In genomic region chr11:60971520-60971919, GRCh38 we compare ENCODE assay signal across 12 cellular contexts. TPM values are rescaled to one million over a fixed set of nuclear protein-coding genes. Genes with fewer than 3 reads are reported as not detected.
DNase-seq lines count a peak whose midpoint lies in the region; ATAC-seq and TF ChIP-seq lines count a peak whose summit lies in the region.
"Had no signal": no experiment of that assay in that cellular context is flagged by ENCODE, and none has a peak within 500 bp of the region (broad histone marks: within the 10 kb centered on the region; RNA-seq: fewer than 3 reads in every experiment).

Gene CD6 (plus strand): TSS chr11:60971680. CDS start chr11:60971866, 186 bp downstream.

- peaks cover 25% of the 10 kb centered on the region for H3K27me3 ChIP-seq in BLaER1

- intact Hi-C loops in natural killer cell (cut with micrococcal nuclease): loop anchor here (2.0 kb wide), 1 partner anchor 215 kb away; no protein-coding TSS in a partner anchor

- TF ChIP-seq CTCF in natural killer cell (IDR thresholded peaks at IDR 0.05): no peak

- H3K9me3 ChIP-seq in BLaER1: peaks cover 6% of the 10 kb centered on the region; the same call in 1 of the 2 replicates

- peak within 1 kb of the TSS; percentile 88 for H3K4me3 Mint-ChIP-seq in T-helper 1 cell treated with Interleukin-12 subunit alpha and Interleukin-12 subunit beta and Interleukin-4 antibody, amounts not matched to agents 30 μg/mL and 1 μg/mL, for 36 hours
- peak within 1 kb of the TSS; percentile 89 for H3K4me3 Mint-ChIP-seq in natural killer cell

- DNase-seq in activated T-helper 1 cell treated with anti-CD3 and anti-CD28 coated beads, Interleukin-2, amount 50 U/mL, for 16 hours (ENCODE audit: low read depth in 1 of 2, low spot score in 1 of 2): peak; percentile 49 to 54
- peak; percentile 38 for DNase-seq in natural killer cell
- no peak for DNase-seq in NOMO-1 (lab: John Stamatoyannopoulos, UW; ENCODE audit: unreplicated experiment in 2 of 2)
- no peak for DNase-seq in SK-N-DZ (ENCODE audit: low spot score)
- DNase-seq: HCEC 1CT, left ventricle myocardium superior had no signal

- ATAC-seq in natural killer cell: peak; percentile 72 to 88 (median 76)
- ATAC-seq in HG03442 (IDR thresholded peaks at IDR 0.05; ENCODE audit: unreplicated experiment): no peak
- ATAC-seq in HG03039 (IDR thresholded peaks at IDR 0.05; ENCODE audit: unreplicated experiment): no peak
- ATAC-seq: left ventricle myocardium superior had no signal

- H4K20me1 ChIP-seq in BLaER1: no peaks in the 10 kb centered on the region

- no peaks in the 10 kb centered on the region for H3K36me3 ChIP-seq in BLaER1

- no peaks in the 10 kb centered on the region for H3K9me3 Mint-ChIP-seq in T-helper 1 cell treated with Interleukin-12 subunit alpha and Interleukin-12 subunit beta and Interleukin-4 antibody, amounts not matched to agents 30 μg/mL and 1 μg/mL, for 36 hours
- no peaks in the 10 kb centered on the region for H3K9me3 Mint-ChIP-seq in natural killer cell

- peak within 1 kb of the TSS; percentile 96 for H3K27ac Mint-ChIP-seq in T-helper 1 cell treated with Interleukin-12 subunit alpha and Interleukin-12 subunit beta and Interleukin-4 antibody, amounts not matched to agents 30 μg/mL and 1 μg/mL, for 36 hours
- H3K27ac Mint-ChIP-seq in natural killer cell: peak within 1 kb of the TSS; percentile 71 to 81

- H3K9ac ChIP-seq in BLaER1: no peak within 1 kb of the TSS

- H3K4me1 ChIP-seq in BLaER1: peaks cover 46% of the 10 kb centered on the region

- no peak within 1 kb of the TSS for H3K4me3 ChIP-seq in BLaER1

- peaks cover 39% of the 10 kb centered on the region for H3K4me1 Mint-ChIP-seq in T-helper 1 cell treated with Interleukin-12 subunit alpha and Interleukin-12 subunit beta and Interleukin-4 antibody, amounts not matched to agents 30 μg/mL and 1 μg/mL, for 36 hours (ENCODE audit: low read depth)
- peaks cover 30 to 47% of the 10 kb centered on the region in 2 donors for H3K4me1 Mint-ChIP-seq in natural killer cell

- H3K27me3 Mint-ChIP-seq in T-helper 1 cell treated with Interleukin-12 subunit alpha and Interleukin-12 subunit beta and Interleukin-4 antibody, amounts not matched to agents 30 μg/mL and 1 μg/mL, for 36 hours (ENCODE audit: low read depth): peaks cover 13% of the 10 kb centered on the region
- H3K27me3 Mint-ChIP-seq in natural killer cell (ENCODE audit: low read depth in 2 of 2): peaks cover 0 to 7% of the 10 kb centered on the region in 2 donors

- no peak within 1 kb of the TSS for H3K27ac ChIP-seq in BLaER1

- peaks cover 31% of the 10 kb centered on the region for H3K36me3 Mint-ChIP-seq in T-helper 1 cell treated with Interleukin-12 subunit alpha and Interleukin-12 subunit beta and Interleukin-4 antibody, amounts not matched to agents 30 μg/mL and 1 μg/mL, for 36 hours (ENCODE audit: low read depth)
- H3K36me3 Mint-ChIP-seq in natural killer cell: no peaks in the 10 kb centered on the region

- H3K4me2 ChIP-seq in BLaER1: peak within 1 kb of the TSS; percentile 80

RNA-seq across cellular contexts. Expression of gene CD6, which starts in this region (rescaled TPM):
- total RNA-seq in natural killer cell: 100 to 1,000 TPM in 1 of 3 donors, 10 to 100 TPM in 2; 18.9 to 111 (median 85.6) TPM
- polyA plus RNA-seq in SK-N-DZ (2014; cell fraction: cytosol; rRNA removed): not detected in 2 replicates
- polyA plus RNA-seq in SK-N-DZ (2014; cell fraction: nucleus; rRNA removed): not detected in 2 replicates
- total RNA-seq: HT1080, OCI-LY7 had no signal

Comparison
In these comparisons a context has a peak if more than half of its experiments do, and no peak if none do; other contexts are left out.
1. DNase-seq: peak in activated T-helper 1 cell treated with anti-CD3 and anti-CD28 coated beads, Interleukin-2, amount 50 U/mL, for 16 hours (2 of 2) and natural killer cell (single experiment); none in NOMO-1 (0 of 2) and SK-N-DZ (single experiment).
2. ATAC-seq: peak in natural killer cell (3 of 3); none in HG03442 (single experiment) and HG03039 (single experiment).